ENCODE assay signal across 8 cellular contexts in the genomic region with DNA sequence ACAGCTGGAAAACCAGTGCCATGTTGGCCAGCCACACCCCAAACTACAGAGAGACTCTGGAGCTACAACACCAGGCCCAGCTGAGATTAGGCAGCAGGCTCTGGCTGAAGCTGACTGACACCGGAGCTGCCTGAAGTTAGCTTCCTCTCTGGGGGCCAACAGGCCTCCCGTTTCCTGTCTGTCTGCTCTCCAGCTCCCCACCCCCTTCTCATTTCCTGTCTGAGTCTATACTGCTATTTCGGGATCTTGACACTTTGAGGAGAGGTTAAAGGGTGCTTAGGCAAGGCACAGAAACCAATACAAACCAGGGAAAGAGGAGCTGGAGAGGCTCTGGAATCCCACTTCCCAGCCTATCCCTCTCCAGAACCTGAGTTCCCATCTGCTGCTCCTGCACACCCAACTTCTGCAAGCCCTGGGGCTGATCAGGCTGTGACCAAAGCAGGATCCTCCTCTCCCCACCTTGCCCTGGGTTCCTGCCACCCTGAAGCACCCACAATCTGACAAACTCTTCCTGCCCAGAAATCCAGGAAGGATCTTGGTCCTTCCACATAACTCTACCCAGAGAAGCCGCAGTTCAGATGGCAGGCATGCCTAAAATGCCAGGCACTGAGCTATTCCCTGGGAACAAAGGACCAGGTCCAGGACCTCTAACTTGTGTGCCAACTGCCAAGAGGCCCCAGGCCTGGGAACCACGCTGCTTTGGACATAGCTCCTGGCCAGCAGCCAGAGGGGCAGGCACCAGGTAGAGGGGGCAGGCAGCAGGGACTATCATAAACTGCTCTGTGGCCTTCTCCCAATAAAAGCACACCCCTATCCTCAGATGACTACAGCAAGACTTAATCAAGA.
DNase-seq lines count a peak whose midpoint lies in the region; ATAC-seq lines count a peak whose summit lies in the region.

No MANE protein-coding gene starts in this region.

- no peaks in the 10 kb centered on the region for H3K27me3 Mint-ChIP-seq in T-helper 1 cell treated with Interleukin-12 subunit alpha and Interleukin-12 subunit beta and Interleukin-4 antibody, amounts not matched to agents 30 μg/mL and 1 μg/mL, for 36 hours (ENCODE audit: low read depth)

- peaks cover 61% of the 10 kb centered on the region for H3K4me1 Mint-ChIP-seq in T-helper 1 cell treated with Interleukin-12 subunit alpha and Interleukin-12 subunit beta and Interleukin-4 antibody, amounts not matched to agents 30 μg/mL and 1 μg/mL, for 36 hours (ENCODE audit: low read depth)

- H3K9me3 Mint-ChIP-seq in T-helper 1 cell treated with Interleukin-12 subunit alpha and Interleukin-12 subunit beta and Interleukin-4 antibody, amounts not matched to agents 30 μg/mL and 1 μg/mL, for 36 hours = no peaks in the 10 kb centered on the region

- ATAC-seq in GM19351 (IDR thresholded peaks at IDR 0.05; ENCODE audit: unreplicated experiment) (peak; percentile 76), HG03565 (IDR thresholded peaks at IDR 0.05; ENCODE audit: unreplicated experiment) (peak; percentile 55)

- peak overlapping the region; percentile 75 for H3K4me3 Mint-ChIP-seq in T-helper 1 cell treated with Interleukin-12 subunit alpha and Interleukin-12 subunit beta and Interleukin-4 antibody, amounts not matched to agents 30 μg/mL and 1 μg/mL, for 36 hours

- peak; percentile 85 to 92 for DNase-seq in AML-193 (lab: John Stamatoyannopoulos, UW)
- peak; percentile 50 for DNase-seq in astrocyte of the hippocampus (ENCODE audit: low read depth, low spot score)
- peak; percentile 89 for DNase-seq in iris pigment epithelial cell (ENCODE audit: low read depth)
- peak; percentile 66 to 68 for DNase-seq in stimulated activated CD4-positive, alpha-beta T cell treated with anti-CD3 and anti-CD28 coated beads, Interleukin-2, amount 100 ng/mL, for 24 hours
- no peak for DNase-seq in NCI-H146 (lab: John Stamatoyannopoulos, UW)

- H3K27ac Mint-ChIP-seq in T-helper 1 cell treated with Interleukin-12 subunit alpha and Interleukin-12 subunit beta and Interleukin-4 antibody, amounts not matched to agents 30 μg/mL and 1 μg/mL, for 36 hours = peak overlapping the region; percentile 95

- peaks cover 60% of the 10 kb centered on the region for H3K36me3 Mint-ChIP-seq in T-helper 1 cell treated with Interleukin-12 subunit alpha and Interleukin-12 subunit beta and Interleukin-4 antibody, amounts not matched to agents 30 μg/mL and 1 μg/mL, for 36 hours (ENCODE audit: low read depth)
